Comparison of ENCODE assay signal across 8 cellular contexts in genomic region chr12:132827763-132828703, GRCh38. TPM values are rescaled to one million over a fixed set of nuclear protein-coding genes. Genes with fewer than 3 reads are reported as not detected.
DNase-seq lines count a peak whose midpoint lies in the region; ATAC-seq and TF ChIP-seq lines count a peak whose summit lies in the region.

No MANE protein-coding gene starts in this region.

- peak overlapping the region; percentile 72 for H3K4me2 ChIP-seq in SU-DHL-6 (ENCODE audit: low read depth, low read length, poor library complexity, severe bottlenecking)

- H3K27ac ChIP-seq in SU-DHL-6 (ENCODE audit: low read depth, low read length), result no peak overlapping the region
- peak overlapping the region; percentile 96 for H3K27ac ChIP-seq in duodenal mucosa (ENCODE audit: low read depth, low read length)
- peak overlapping the region; percentile 1 for H3K27ac ChIP-seq in thymus (ENCODE audit: low read depth)

- peaks cover 20% of the 10 kb centered on the region for H3K4me1 Mint-ChIP-seq in memory B cell

- peak overlapping the region; percentile 85 for H3K4me3 Mint-ChIP-seq in memory B cell

- no peaks in the 10 kb centered on the region for H3K9me2 ChIP-seq in SU-DHL-6 (replicated peaks; ENCODE audit: insufficient read depth, low read length)

- no peak overlapping the region for H2AFZ ChIP-seq in SU-DHL-6 (ENCODE audit: low read depth, low read length, severe bottlenecking)

- whole genome bisulfite sequencing in thymus, result 14% methylated on average over 59 of the region's 59 CpGs

- no peaks in the 10 kb centered on the region for H3F3A ChIP-seq in SU-DHL-6 (ENCODE audit: insufficient read depth)

- no peaks in the 10 kb centered on the region for H3K27me3 Mint-ChIP-seq in memory B cell

- DNase-seq in EH (ENCODE audit: low read depth) (peak; percentile 78), memory B cell (ENCODE audit: low spot score in 2 of 2) (peak in 1 of 2 donors; percentile 34), NCI-H1436 treated with DMSO at 0.1 percent for 48 hours (lab: John Stamatoyannopoulos, UW) (no peak)

- no peaks in the 10 kb centered on the region; the same call in 1 of the 2 replicates for H4K20me1 ChIP-seq in SU-DHL-6 (ENCODE audit: low read depth, low read length)

- H3K9me3 Mint-ChIP-seq in memory B cell, result no peaks in the 10 kb centered on the region

- peaks cover 47% of the 10 kb centered on the region for H3K79me2 ChIP-seq in SU-DHL-6 (ENCODE audit: insufficient read depth, low read length)

- H3K4me1 ChIP-seq in duodenal mucosa (ENCODE audit: control insufficient read depth in 1 of 2, insufficient read depth in 2 of 2, low read length in 2 of 2), result peaks cover 10 to 18% of the 10 kb centered on the region in 2 donors
- H3K4me1 ChIP-seq in thymus (ENCODE audit: control insufficient read depth, insufficient read depth, low read length), result peaks cover 16% of the 10 kb centered on the region

- TF ChIP-seq CTCF in SU-DHL-6 (IDR thresholded peaks at IDR 0.05; ENCODE audit: insufficient read depth, low read length, poor library complexity, severe bottlenecking), result no peak

- H3K36me3 ChIP-seq in SU-DHL-6 (ENCODE audit: low read length), result 0 out of 2 replicates have a peak, but pooled peaks cover 5% of the 10 kb centered on the region
- peaks cover 36 to 39% of the 10 kb centered on the region in 2 donors for H3K36me3 ChIP-seq in duodenal mucosa (ENCODE audit: control insufficient read depth in 1 of 2, insufficient read depth in 2 of 2, low read length in 2 of 2)
- H3K36me3 ChIP-seq in thymus (ENCODE audit: control insufficient read depth, insufficient read depth), result peaks cover 32% of the 10 kb centered on the region

- H3K4me3 ChIP-seq in SU-DHL-6 (ENCODE audit: insufficient read depth, low read length, poor library complexity, severe bottlenecking) (peak overlapping the region; percentile 96), duodenal mucosa (ENCODE audit: low read depth in 1 of 2, low read length in 2 of 2) (peak overlapping the region; percentile 93 to 99), thymus (ENCODE audit: low read length) (peak overlapping the region; percentile 69)

- H3K36me3 Mint-ChIP-seq in memory B cell, result peaks cover 13% of the 10 kb centered on the region

- peak overlapping the region; percentile 100 for H3K27ac Mint-ChIP-seq in memory B cell

- H3K9me3 ChIP-seq in SU-DHL-6 (ENCODE audit: insufficient read depth, low read length), result no peaks in the 10 kb centered on the region
- H3K9me3 ChIP-seq in duodenal mucosa (ENCODE audit: control insufficient read depth in 1 of 2, low read length in 2 of 2), result no peaks in the 10 kb centered on the region
- no peaks in the 10 kb centered on the region for H3K9me3 ChIP-seq in thymus (ENCODE audit: control insufficient read depth)

- ATAC-seq in GM19438 (IDR thresholded peaks at IDR 0.05; ENCODE audit: low read depth, unreplicated experiment), result peak; percentile 23
- ATAC-seq in HG03457 (IDR thresholded peaks at IDR 0.05; ENCODE audit: unreplicated experiment), result peak; percentile 13
- no peak for ATAC-seq in memory B cell (ENCODE audit: low read depth)

- H3K27me3 ChIP-seq in SU-DHL-6 (ENCODE audit: low read length) (no peaks in the 10 kb centered on the region), duodenal mucosa (ENCODE audit: control insufficient read depth in 1 of 2, insufficient read depth in 2 of 2, low read length in 2 of 2) (no peaks in the 10 kb centered on the region), thymus (ENCODE audit: control insufficient read depth, insufficient read depth) (no peaks in the 10 kb centered on the region)

- H3K9ac ChIP-seq in SU-DHL-6 (ENCODE audit: low read length), result peak overlapping the region; percentile 77
- peak overlapping the region; percentile 68 to 94 for H3K9ac ChIP-seq in duodenal mucosa (ENCODE audit: low read depth in 1 of 2, low read length in 2 of 2)

RNA-seq across cellular contexts. Expression of gene GOLGA3, which starts 0.6 kb away (rescaled TPM):
- 19.5 TPM for polyA plus RNA-seq in thymus

RNA-seq across cellular contexts. Expression of gene CHFR, which starts 59.4 kb away (rescaled TPM):
- polyA plus RNA-seq in thymus, result 85.4 TPM
